ENCODE assay signal across 30 cellular contexts in genomic region chr16:31380201-31380600, GRCh38. TPM values are rescaled to one million over a fixed set of nuclear protein-coding genes. Genes with fewer than 3 reads are reported as not detected.
DNase-seq lines count a peak whose midpoint lies in the region; ATAC-seq and FAIRE-seq lines count a peak whose summit lies in the region.
"Had no signal": no experiment of that assay in that cellular context is flagged by ENCODE, and none has a peak within 500 bp of the region (broad histone marks: within the 10 kb centered on the region; RNA-seq: fewer than 3 reads in every experiment).

No MANE protein-coding gene starts in this region.

- H3K79me1 ChIP-seq in neuronal stem cell (ENCODE audit: low read depth, low read length) = no peaks in the 10 kb centered on the region

- H3K23ac ChIP-seq in neuronal stem cell (ENCODE audit: low read depth, low read length, poor library complexity) = no peak overlapping the region

- H3K36me3 ChIP-seq in neuronal stem cell (replicated peaks in 1 of 2; ENCODE audit: control insufficient read depth in 2 of 2, insufficient read depth in 2 of 2, low read length in 2 of 2) = no peaks in the 10 kb centered on the region
- H3K36me3 ChIP-seq: BE2C, BLaER1 had no signal

- peaks cover 0 to 3% (median 0%) of the 10 kb centered on the region in 3 experiments for H3K27me3 ChIP-seq in neuronal stem cell (ENCODE audit: control insufficient read depth in 3 of 3, insufficient read depth in 3 of 3, low read depth in 1 of 3, low read length in 3 of 3)
- H3K27me3 ChIP-seq: BLaER1 had no signal

- H3K27ac Mint-ChIP-seq in dendritic cell treated with granulocyte-macrophage colony-stimulating factor and Interleukin-4, amounts not matched to agents 40 ng/mL and 50 ng/mL, for 4 days = peak overlapping the region; percentile 21
- H3K27ac Mint-ChIP-seq in stimulated activated effector memory CD8-positive, alpha-beta T cell treated with anti-CD3 and anti-CD28 coated beads, Interleukin-12 subunit alpha, Interleukin-12 subunit beta, amount 100 ng/mL, for 72 hours = peak overlapping the region; percentile 26
- H3K27ac Mint-ChIP-seq: CD4-positive, CD25-positive, alpha-beta regulatory T cell had no signal

- no peak overlapping the region for H2BK12ac ChIP-seq in neuronal stem cell (ENCODE audit: low read length)

- no peak overlapping the region for H3K4me3 ChIP-seq in neuronal stem cell (ENCODE audit: low read length in 2 of 2)
- H3K4me3 ChIP-seq: BLaER1, GM12878 had no signal

- no peak for DNase-seq in HTR-8/SVneo (ENCODE audit: insufficient read length, low spot score)
- DNase-seq in neuronal stem cell (ENCODE audit: low spot score) = no peak
- DNase-seq in stimulated activated effector memory CD8-positive, alpha-beta T cell treated with anti-CD3 and anti-CD28 coated beads, Interleukin-12 subunit alpha, Interleukin-12 subunit beta, amount 100 ng/mL, for 72 hours (ENCODE audit: low spot score in 2 of 2) = no peak
- no peak for DNase-seq in urothelium cell line (ENCODE audit: low spot score)
- DNase-seq in stimulated activated CD4-positive, alpha-beta T cell treated with anti-CD3 and anti-CD28 coated beads, Interleukin-1b, Interleukin-23, amount 100 ng/mL, for 48 hours = no peak
- DNase-seq: 8988T; ACHN; BE2C; C1 segment of cervical spinal cord; CD4-positive, alpha-beta memory T cell; CD4-positive, CD25-positive, alpha-beta regulatory T cell; CD8-positive, alpha-beta memory T cell; COR-L47; DMS 273 treated with DMSO at 0.1 percent for 48 hours; DMS153; DMS53; DMS79; DND-41; EL; GDM1 had no signal

- no peak for ATAC-seq in stimulated activated effector memory CD8-positive, alpha-beta T cell treated with anti-CD3 and anti-CD28 coated beads, Interleukin-12 subunit alpha, Interleukin-12 subunit beta, amount 100 ng/mL, for 72 hours
- ATAC-seq in HG03159 (IDR thresholded peaks at IDR 0.05; ENCODE audit: unreplicated experiment) (no peak), HG02642 (IDR thresholded peaks at IDR 0.05; ENCODE audit: poor library complexity, unreplicated experiment) (no peak)
- ATAC-seq: GM12878 had no signal

- H3K9me3 ChIP-seq in neuronal stem cell (replicated peaks in 1 of 2; ENCODE audit: control insufficient read depth in 2 of 2, insufficient read depth in 1 of 2, low read depth in 1 of 2, low read length in 2 of 2) = peaks cover 0 to 2% of the 10 kb centered on the region in 2 donors
- H3K9me3 ChIP-seq: BE2C had no signal

- intact Hi-C loops in dendritic cell treated with granulocyte-macrophage colony-stimulating factor and Interleukin-4, amounts not matched to agents 40 ng/mL and 50 ng/mL, for 4 days (cut with micrococcal nuclease) = loop anchor here (10.0 kb wide), 1 partner anchor 485 kb away; no protein-coding TSS in a partner anchor

- H3K4ac ChIP-seq in neuronal stem cell (ENCODE audit: low read length) = no peak overlapping the region

- peaks cover 0 to 2% of the 10 kb centered on the region in 2 donors for H3K4me1 ChIP-seq in neuronal stem cell (ENCODE audit: control insufficient read depth in 2 of 2, insufficient read depth in 1 of 2, low read depth in 1 of 2, low read length in 2 of 2)
- H3K4me1 ChIP-seq: BE2C, BLaER1 had no signal

- WGBS in neuronal stem cell (ENCODE audit: extremely low coverage in 2 of 2, insufficient read length in 2 of 2, insufficient replicate concordance in 1 of 2), 2 donors = no CpG with 5 or more reads among the region's 12 CpGs

- H3K27ac ChIP-seq in neuronal stem cell (replicated peaks; ENCODE audit: low read length) = no peak overlapping the region
- H3K27ac ChIP-seq: BLaER1 had no signal

- H2BK5ac ChIP-seq in neuronal stem cell (ENCODE audit: low read length) = no peak overlapping the region

- FAIRE-seq in HTR-8/SVneo (lab: Jason Lieb, UNC) = peak; percentile 70
- FAIRE-seq in urothelium cell line (lab: Jason Lieb, UNC) = no peak
- FAIRE-seq: A204.1, GM12878, GM12892, GM18507 had no signal

- H4K91ac ChIP-seq in neuronal stem cell (ENCODE audit: low read depth, low read length, poor library complexity) = no peak overlapping the region

- no peaks in the 10 kb centered on the region for H3K27me3 Mint-ChIP-seq in dendritic cell treated with granulocyte-macrophage colony-stimulating factor and Interleukin-4, amounts not matched to agents 40 ng/mL and 50 ng/mL, for 4 days

- no peak overlapping the region for H2BK120ac ChIP-seq in neuronal stem cell (ENCODE audit: low read depth, low read length)

- H3K4me3 Mint-ChIP-seq in dendritic cell treated with granulocyte-macrophage colony-stimulating factor and Interleukin-4, amounts not matched to agents 40 ng/mL and 50 ng/mL, for 4 days = no peak overlapping the region
- no peak overlapping the region for H3K4me3 Mint-ChIP-seq in stimulated activated effector memory CD8-positive, alpha-beta T cell treated with anti-CD3 and anti-CD28 coated beads, Interleukin-12 subunit alpha, Interleukin-12 subunit beta, amount 100 ng/mL, for 72 hours
- H3K4me3 Mint-ChIP-seq: CD14-positive monocyte; CD4-positive, CD25-positive, alpha-beta regulatory T cell had no signal

- H3K18ac ChIP-seq in neuronal stem cell (ENCODE audit: low read length) = no peak overlapping the region

- H3K9ac ChIP-seq in neuronal stem cell (ENCODE audit: low read depth, low read length, poor library complexity) = peak overlapping the region; percentile 3
- H3K9ac ChIP-seq: BLaER1 had no signal

- H3K36me3 Mint-ChIP-seq in dendritic cell treated with granulocyte-macrophage colony-stimulating factor and Interleukin-4, amounts not matched to agents 40 ng/mL and 50 ng/mL, for 4 days (ENCODE audit: low read depth) = peaks cover 90% of the 10 kb centered on the region
- H3K36me3 Mint-ChIP-seq in stimulated activated effector memory CD8-positive, alpha-beta T cell treated with anti-CD3 and anti-CD28 coated beads, Interleukin-12 subunit alpha, Interleukin-12 subunit beta, amount 100 ng/mL, for 72 hours = peaks cover 26% of the 10 kb centered on the region
- H3K36me3 Mint-ChIP-seq: CD4-positive, alpha-beta memory T cell; CD4-positive, CD25-positive, alpha-beta regulatory T cell; CD8-positive, alpha-beta memory T cell had no signal

- peaks cover 34% of the 10 kb centered on the region for H3K4me1 Mint-ChIP-seq in dendritic cell treated with granulocyte-macrophage colony-stimulating factor and Interleukin-4, amounts not matched to agents 40 ng/mL and 50 ng/mL, for 4 days (ENCODE audit: low read depth)
- peaks cover 27% of the 10 kb centered on the region for H3K4me1 Mint-ChIP-seq in stimulated activated effector memory CD8-positive, alpha-beta T cell treated with anti-CD3 and anti-CD28 coated beads, Interleukin-12 subunit alpha, Interleukin-12 subunit beta, amount 100 ng/mL, for 72 hours
- H3K4me1 Mint-ChIP-seq: CD4-positive, CD25-positive, alpha-beta regulatory T cell had no signal

- H3K4me2 ChIP-seq in neuronal stem cell (ENCODE audit: insufficient read depth, low read length, poor library complexity, severe bottlenecking) = no peak overlapping the region
- H3K4me2 ChIP-seq: BLaER1 had no signal

- H2AFZ ChIP-seq in neuronal stem cell (ENCODE audit: low read length) = no peak overlapping the region

- H2AK5ac ChIP-seq in neuronal stem cell (ENCODE audit: low read depth, low read length) = no peak overlapping the region

- no peak overlapping the region for H2BK15ac ChIP-seq in neuronal stem cell (ENCODE audit: low read length)

- no peak overlapping the region for H4K8ac ChIP-seq in neuronal stem cell (ENCODE audit: low read depth, low read length)

- no peak overlapping the region for H3K14ac ChIP-seq in neuronal stem cell (ENCODE audit: low read length)

- no peaks in the 10 kb centered on the region for H3K9me3 Mint-ChIP-seq in dendritic cell treated with granulocyte-macrophage colony-stimulating factor and Interleukin-4, amounts not matched to agents 40 ng/mL and 50 ng/mL, for 4 days
- H3K9me3 Mint-ChIP-seq in stimulated activated effector memory CD8-positive, alpha-beta T cell treated with anti-CD3 and anti-CD28 coated beads, Interleukin-12 subunit alpha, Interleukin-12 subunit beta, amount 100 ng/mL, for 72 hours = no peaks in the 10 kb centered on the region

RNA-seq across cellular contexts. Expression of gene ITGAD, which starts 12.9 kb away (rescaled TPM):
- polyA plus RNA-seq in neuronal stem cell (2013, experiment 1 of 2) = not detected
- not detected for polyA plus RNA-seq in neuronal stem cell (2013, experiment 2 of 2)
- polyA plus RNA-seq: AG04450; CD14-positive monocyte; CD4-positive, CD25-positive, alpha-beta regulatory T cell had no signal

RNA-seq across cellular contexts. Expression of gene ITGAX, which starts 25.2 kb away (rescaled TPM):
- polyA plus RNA-seq in neuronal stem cell (2013, experiment 1 of 2) = not detected
- not detected for polyA plus RNA-seq in neuronal stem cell (2013, experiment 2 of 2)

RNA-seq across cellular contexts. Expression of gene COX6A2, which starts 48.0 kb away (rescaled TPM):
- polyA plus RNA-seq in neuronal stem cell (2013, experiment 1 of 2) = not detected
- 0.18 TPM for polyA plus RNA-seq in neuronal stem cell (2013, experiment 2 of 2)
- polyA plus RNA-seq: AG04450; CD14-positive monocyte; CD4-positive, alpha-beta memory T cell; CD4-positive, CD25-positive, alpha-beta regulatory T cell; CD8-positive, alpha-beta memory T cell; GM12878 had no signal
